Comparison of ENCODE assay signal across 8 cellular contexts in genomic region chr20:325043-325888, GRCh38. TPM values are rescaled to one million over a fixed set of nuclear protein-coding genes. Genes with fewer than 3 reads are reported as not detected.
DNase-seq lines count a peak whose midpoint lies in the region; ATAC-seq, FAIRE-seq and TF ChIP-seq lines count a peak whose summit lies in the region.

TSS of gene SOX12 (plus strand) at chr20:325552. CDS start at chr20:325925, 373 bp downstream.

- CTCF ChIA-PET in HepG2 (lab: Yijun Ruan, JAX; ENCODE audit: low intra/inter-chr PET ratio, low total read pairs), result interaction anchor here (1.6 kb wide), 1 partner anchor 58 kb away, joined by 5 read pairs; no protein-coding TSS in a partner anchor

- peak in 1 of 2 experiments; percentile 78; a peak in 2 of 4 replicates for TF ChIP-seq POLR2A in HepG2 (IDR thresholded peaks at IDR 0.05; ENCODE audit: insufficient read depth in 1 of 2, low read depth in 2 of 2, low read length in 2 of 2)

- peaks cover 4 to 9% of the 10 kb centered on the region in 2 experiments; a peak in 2 of 5 replicates for H3K36me3 ChIP-seq in HepG2 (replicated peaks in 1 of 2; ENCODE audit: control insufficient read depth in 1 of 2, insufficient read depth in 2 of 2, low read length in 2 of 2)

- peak; percentile 46 for FAIRE-seq in HepG2 (lab: Jason Lieb, UNC)

- POLR2A ChIA-PET in HepG2 (lab: Yijun Ruan, JAX), result interaction anchor here (0.6 to 5.6 kb wide), 12 partner anchors 10 to 185 kb away, joined by 3 to 107 read pairs (median 6); partner anchors contain the start of genes NRSN2 and ZCCHC3

- no peaks in the 10 kb centered on the region; a peak in 1 of 5 replicates for H3K27me3 ChIP-seq in HepG2 (ENCODE audit: control insufficient read depth in 1 of 2, insufficient read depth in 2 of 2, low read length in 2 of 2)

- intact Hi-C loops in HepG2 (cut with micrococcal nuclease; ENCODE audit: unreplicated experiment), result no loop called here

- H3K4me3 ChIP-seq in HepG2 (replicated peaks in 1 of 3; ENCODE audit: insufficient read depth in 1 of 3, low read depth in 2 of 3, low read length in 3 of 3), result peak within 1 kb of the TSS; percentile 70 to 96 (median 93)

- 1% methylated on average over 77 of the region's 106 CpGs for WGBS in HepG2 (ENCODE audit: low lambda C conversion rate)

- no peaks in the 10 kb centered on the region for H3K9me3 ChIP-seq in HepG2 (ENCODE audit: low read length)

- in situ Hi-C loops in HepG2 (cut with HindIII; ENCODE audit: extremely low pct_ligation_motif_present, low pct_unique_long_range_greater_than_20kb), result no loop called here

- peak within 1 kb of the TSS; percentile 94 for H3K9ac ChIP-seq in HepG2 (ENCODE audit: insufficient read depth, low read depth, low read length)

- TF ChIP-seq EP300 in HepG2 (IDR thresholded peaks at IDR 0.05; ENCODE audit: low read depth in 2 of 2, low read length in 2 of 2), result peak; percentile 67 to 90
- no peak for TF ChIP-seq EP300 in HepG2 (CRISPR knock-in tag; IDR thresholded peaks at IDR 0.05; ENCODE audit: borderline replicate concordance)

- peak within 1 kb of the TSS; percentile 94 for H3K27ac ChIP-seq in HepG2 (ENCODE audit: extremely low read length, insufficient read depth, low read length)

- TF ChIP-seq RAD21 in HepG2 (CRISPR knock-in tag; IDR thresholded peaks at IDR 0.05), result peak; percentile 87

- peak within 1 kb of the TSS; percentile 97 for H3K4me2 ChIP-seq in HepG2 (ENCODE audit: low read depth, low read length)

- H3K4me1 ChIP-seq in HepG2 (ENCODE audit: insufficient read depth, low read length), result peaks cover 40% of the 10 kb centered on the region

- H2AFZ ChIP-seq in HepG2 (ENCODE audit: low read length), result peak within 1 kb of the TSS; percentile 32

- BruUV-seq in HepG2 (replicated peaks; lab: Mats Ljungman, UMichigan), result no TSS peak

- DNase-seq in CD1c-positive myeloid dendritic cell (ENCODE audit: extremely low spot score), result peak; percentile 96
- peak; percentile 98 for DNase-seq in NCI-H748 treated with DMSO at 0.1 percent for 48 hours (lab: John Stamatoyannopoulos, UW)
- DNase-seq in activated CD4-positive, alpha-beta T cell treated with anti-CD3 and anti-CD28 coated beads, Interleukin-2, amount 50 U/mL, for 4 hours, result peak; percentile 96
- DNase-seq in dermis blood vessel endothelial cell, result peak; percentile 96
- DNase-seq in HepG2 (ENCODE audit: low spot score), result peak; percentile 96
- DNase-seq in stimulated activated CD4-positive, alpha-beta T cell treated with anti-CD3 and anti-CD28 coated beads, Interleukin-4, amount 100 ng/mL, for 1 hour, result peak; percentile 99

- TF ChIP-seq CTCF in HepG2 (CRISPR knock-in tag; IDR thresholded peaks at IDR 0.05), result no peak

- ATAC-seq in GM19438 (IDR thresholded peaks at IDR 0.05; ENCODE audit: low read depth, unreplicated experiment) (peak; percentile 68), HG03565 (IDR thresholded peaks at IDR 0.05; ENCODE audit: unreplicated experiment) (peak; percentile 69), HepG2 (peak; percentile 72)

- H4K20me1 ChIP-seq in HepG2 (ENCODE audit: insufficient read depth, low read length), result peaks cover 29% of the 10 kb centered on the region

- peaks cover 29% of the 10 kb centered on the region for H3K79me2 ChIP-seq in HepG2 (ENCODE audit: insufficient read depth, low read length)

TF ChIP-seq in HepG2, 621 proteins besides CTCF, POLR2A, EP300 and RAD21 (continues in another document):
- TF ChIP-seq ZBTB25 (CRISPR knock-in tag; IDR thresholded peaks at IDR 0.05), result no peak; the same call in 1 of the 2 replicates
- 0 out of 2 replicates have a peak, but pooled peaks have one; percentile 12 for TF ChIP-seq ZNF570 (CRISPR knock-in tag; IDR thresholded peaks at IDR 0.05; ENCODE audit: borderline replicate concordance)
- TF ChIP-seq, protein P1, sequence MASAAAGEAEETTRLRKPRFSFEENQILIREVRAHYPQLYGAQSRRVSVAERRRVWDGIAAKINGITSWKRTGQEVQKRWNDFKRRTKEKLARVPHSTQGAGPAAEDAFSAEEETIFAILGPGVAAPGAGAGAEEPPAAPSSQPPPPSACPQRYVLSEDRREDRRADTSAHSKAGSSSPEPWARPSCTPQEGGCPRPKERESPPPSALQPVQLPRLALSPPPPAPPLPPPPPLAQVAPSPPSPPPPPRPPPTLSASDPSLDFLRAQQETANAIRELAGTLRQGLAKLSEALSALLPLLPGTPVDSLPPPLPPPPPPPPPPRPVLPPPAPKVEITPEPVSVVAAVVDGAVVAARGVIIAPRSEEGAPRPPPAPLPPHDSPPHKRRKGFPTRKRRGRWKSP (CRISPR knock-in tag; IDR thresholded peaks at IDR 0.05), result 0 out of 2 replicates have a peak, but pooled peaks have one; percentile 41
- TF ChIP-seq, protein P2, sequence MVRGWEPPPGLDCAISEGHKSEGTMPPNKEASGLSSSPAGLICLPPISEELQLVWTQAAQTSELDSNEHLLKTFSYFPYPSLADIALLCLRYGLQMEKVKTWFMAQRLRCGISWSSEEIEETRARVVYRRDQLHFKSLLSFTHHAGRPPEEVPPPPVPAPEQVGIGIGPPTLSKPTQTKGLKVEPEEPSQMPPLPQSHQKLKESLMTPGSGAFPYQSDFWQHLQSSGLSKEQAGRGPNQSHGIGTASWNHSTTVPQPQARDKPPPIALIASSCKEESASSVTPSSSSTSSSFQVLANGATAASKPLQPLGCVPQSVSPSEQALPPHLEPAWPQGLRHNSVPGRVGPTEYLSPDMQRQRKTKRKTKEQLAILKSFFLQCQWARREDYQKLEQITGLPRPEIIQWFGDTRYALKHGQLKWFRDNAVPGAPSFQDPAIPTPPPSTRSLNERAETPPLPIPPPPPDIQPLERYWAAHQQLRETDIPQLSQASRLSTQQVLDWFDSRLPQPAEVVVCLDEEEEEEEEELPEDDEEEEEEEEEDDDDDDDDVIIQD (CRISPR knock-in tag; IDR thresholded peaks at IDR 0.05; ENCODE audit: low read depth), result no peak
- TF ChIP-seq, protein P3, sequence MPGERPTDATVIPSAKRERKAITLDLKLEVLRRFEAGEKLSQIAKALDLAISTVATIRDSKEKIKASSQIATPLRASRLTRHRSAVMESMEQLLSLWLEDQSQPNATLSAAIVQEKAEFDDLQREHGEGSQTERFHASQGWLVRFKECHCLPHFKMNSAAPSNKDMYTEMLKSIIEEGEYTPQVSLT (CRISPR knock-in tag; IDR thresholded peaks at IDR 0.05; ENCODE audit: borderline replicate concordance, low read depth), result no peak
- 0 out of 2 replicates have a peak, but pooled peaks have one; percentile 10 for TF ChIP-seq ZNF160 (CRISPR knock-in tag; IDR thresholded peaks at IDR 0.05)
- TF ChIP-seq SMARCC2 (IDR thresholded peaks at IDR 0.05), result no peak
- TF ChIP-seq RAD51 (IDR thresholded peaks at IDR 0.05; ENCODE audit: borderline replicate concordance), result no peak
- 0 out of 2 replicates have a peak, but pooled peaks have one; percentile 52 for TF ChIP-seq ZNF317 (CRISPR knock-in tag; IDR thresholded peaks at IDR 0.05)
- TF ChIP-seq WIZ (CRISPR knock-in tag; IDR thresholded peaks at IDR 0.05), result peak; percentile 13; the same call in 1 of the 2 replicates
- TF ChIP-seq SOX13 (IDR thresholded peaks at IDR 0.05), result no peak
- TF ChIP-seq SOX13 (CRISPR knock-in tag; conservative IDR thresholded peaks at IDR 0.05 in 1 of 2, IDR thresholded peaks at IDR 0.05 in 1 of 2), result peak in 1 of 2 experiments; percentile 37; a peak in 2 of 4 replicates
- peak; percentile 87 for TF ChIP-seq MED13 (CRISPR knock-in tag; IDR thresholded peaks at IDR 0.05)

RNA-seq across cellular contexts. Expression of gene SOX12, which starts in this region (rescaled TPM):
- total RNA-seq in dermis blood vessel endothelial cell (4.4 and 8.1 TPM in 2 replicates), HepG2 (2016; rRNA removed; fragmentation: Illumina TruSeq; extraction: Trizol) (12.1 and 18.7 TPM in 2 replicates)
- total RNA-seq in HepG2 (2016; cell fraction: cytosol; rRNA removed; fragmentation: Illumina TruSeq; extraction: Trizol; ENCODE audit: low read depth), result 5.2 and 6.4 TPM in 2 replicates
- 10.8 and 18.0 TPM in 2 replicates for total RNA-seq in HepG2 (2016; cell fraction: insoluble cytoplasmic fraction; rRNA removed; fragmentation: Illumina TruSeq; extraction: Trizol)
- 19.3 and 22.7 TPM in 2 replicates for total RNA-seq in HepG2 (2016; cell fraction: membrane; rRNA removed; fragmentation: Illumina TruSeq; extraction: Trizol)
- total RNA-seq in HepG2 (2016; cell fraction: nucleus; rRNA removed; fragmentation: Illumina TruSeq; extraction: Trizol), result 14.7 and 17.3 TPM in 2 replicates
- polyA plus RNA-seq in HepG2 (2011; rRNA removed), result 10.0 and 11.5 TPM in 2 replicates
- polyA plus RNA-seq in HepG2 (2011; cell fraction: cytosol; rRNA removed), result 5.9 and 7.7 TPM in 2 replicates
- polyA plus RNA-seq in HepG2 (2011; cell fraction: nucleus; rRNA removed), result 33.8 and 40.6 TPM in 2 replicates
- 33.1 and 35.1 TPM in 2 replicates for polyA plus RNA-seq in HepG2 (2012)
- 9.1 and 11.5 TPM in 2 replicates for polyA plus RNA-seq in HepG2 (2016; cell fraction: cytosol; fragmentation: Illumina TruSeq; extraction: Trizol; ENCODE audit: low read depth)
- polyA plus RNA-seq in HepG2 (2016; cell fraction: insoluble cytoplasmic fraction; fragmentation: Illumina TruSeq; extraction: Trizol; ENCODE audit: low read depth), result 37.4 and 47.0 TPM in 2 replicates
- 35.3 and 38.7 TPM in 2 replicates for polyA plus RNA-seq in HepG2 (2016; cell fraction: membrane; fragmentation: Illumina TruSeq; extraction: Trizol; ENCODE audit: low read depth)
- 63.1 and 67.8 TPM in 2 replicates for polyA plus RNA-seq in HepG2 (2016; cell fraction: nucleus; fragmentation: Illumina TruSeq; extraction: Trizol; ENCODE audit: insufficient read depth, low read depth)
- polyA minus RNA-seq in HepG2 (2011; rRNA and poly(A)+ RNA removed; ENCODE audit: low replicate concordance), result 2.4 and 12.0 TPM in 2 replicates
- polyA minus RNA-seq in HepG2 (2011; cell fraction: cytosol; rRNA and poly(A)+ RNA removed), result 11.2 and 12.0 TPM in 2 replicates
- polyA minus RNA-seq in HepG2 (2011; cell fraction: nucleus; rRNA and poly(A)+ RNA removed), result 9.6 and 12.7 TPM in 2 replicates

Comparison
In these comparisons a context has a peak if more than half of its experiments do, and no peak if none do; other contexts are left out.
1. Peak in every context shown above with its lines: DNase-seq, ATAC-seq, H3K4me3 ChIP-seq and H3K27ac ChIP-seq.